ENCODE assay signal across 19 cellular contexts in genomic region chr2:135485441-135485840, GRCh38.
"Had no signal": no experiment of that assay in that cellular context is flagged by ENCODE, and none has a peak within 500 bp of the region (broad histone marks: within the 10 kb centered on the region; RNA-seq: fewer than 3 reads in every experiment).

No MANE protein-coding gene starts in this region.

- H3K4me3 ChIP-seq: esophagus muscularis mucosa, gastroesophageal sphincter, pancreas, smooth muscle cell had no signal

- H3K27me3 ChIP-seq: esophagus muscularis mucosa, gastroesophageal sphincter, pancreas had no signal

- H3K4me1 ChIP-seq: esophagus muscularis mucosa, gastroesophageal sphincter, pancreas had no signal

- H3K36me3 ChIP-seq: esophagus muscularis mucosa, pancreas had no signal

- H3K27ac ChIP-seq: epithelial cell of prostate, esophagus muscularis mucosa, gastroesophageal sphincter, pancreas had no signal

- DNase-seq: effector memory CD8-positive, alpha-beta T cell; foreskin fibroblast; glutamatergic neuron; immature natural killer cell; kidney; left cardiac atrium; natural killer cell; occipital lobe; pancreas; right cardiac atrium; stimulated activated CD4-positive, alpha-beta T cell treated with anti-CD3 and anti-CD28 coated beads, Interleukin-2, amount 100 ng/mL, for 48 hours; stimulated activated naive CD4-positive, alpha-beta T cell treated with Interleukin-2 at 50 U/mL for 16 hours; trophoblast cell had no signal

- FAIRE-seq: colon, kidney, pancreas, urothelium cell line had no signal

- ATAC-seq: effector memory CD8-positive, alpha-beta T cell; gastroesophageal sphincter; left cardiac atrium; natural killer cell; pancreas; right cardiac atrium had no signal

- H3K9me3 ChIP-seq: esophagus muscularis mucosa, pancreas had no signal
